8 cellular contexts compared by ENCODE assay signal in genomic region chr19:52570005-52570861, GRCh38. TPM values are rescaled to one million over a fixed set of nuclear protein-coding genes. Genes with fewer than 3 reads are reported as not detected.
DNase-seq lines count a peak whose midpoint lies in the region; ATAC-seq, FAIRE-seq and TF ChIP-seq lines count a peak whose summit lies in the region.

Gene ZNF701 (plus strand): TSS chr19:52570287. CDS start chr19:52574148, 3,861 bp downstream.

- H3K27ac Mint-ChIP-seq in CD4-positive, alpha-beta memory T cell: peak within 1 kb of the TSS; percentile 83 to 99 (median 97)
- H3K27ac Mint-ChIP-seq in nephron progenitor cell: peak within 1 kb of the TSS; percentile 96
- H3K27ac Mint-ChIP-seq in stimulated activated naive CD8-positive, alpha-beta T cell treated with anti-CD3 and anti-CD28 coated beads, Interleukin-15, Interleukin-2, amounts not matched to agents 100 ng/mL and 50 ng/mL, for 24 hours: peak within 1 kb of the TSS; percentile 93

- H3K27ac ChIP-seq in CD4-positive, alpha-beta memory T cell (ENCODE audit: low read depth, low read length): peak within 1 kb of the TSS; percentile 67

- no peaks in the 10 kb centered on the region for H3K27me3 Mint-ChIP-seq in CD4-positive, alpha-beta memory T cell
- peaks cover 6% of the 10 kb centered on the region for H3K27me3 Mint-ChIP-seq in nephron progenitor cell (ENCODE audit: low read depth, poor library complexity)
- H3K27me3 Mint-ChIP-seq in stimulated activated naive CD8-positive, alpha-beta T cell treated with anti-CD3 and anti-CD28 coated beads, Interleukin-15, Interleukin-2, amounts not matched to agents 100 ng/mL and 50 ng/mL, for 24 hours: no peaks in the 10 kb centered on the region

- peaks cover 16 to 41% (median 34%) of the 10 kb centered on the region in 4 donors for H3K4me1 Mint-ChIP-seq in CD4-positive, alpha-beta memory T cell
- peaks cover 37% of the 10 kb centered on the region for H3K4me1 Mint-ChIP-seq in nephron progenitor cell
- H3K4me1 Mint-ChIP-seq in stimulated activated naive CD8-positive, alpha-beta T cell treated with anti-CD3 and anti-CD28 coated beads, Interleukin-15, Interleukin-2, amounts not matched to agents 100 ng/mL and 50 ng/mL, for 24 hours (ENCODE audit: low read depth): peaks cover 32% of the 10 kb centered on the region

- H3K36me3 Mint-ChIP-seq in CD4-positive, alpha-beta memory T cell: peaks cover 49 to 56% of the 10 kb centered on the region in 2 donors
- H3K36me3 Mint-ChIP-seq in nephron progenitor cell (ENCODE audit: low read depth): peaks cover 42% of the 10 kb centered on the region
- peaks cover 65% of the 10 kb centered on the region for H3K36me3 Mint-ChIP-seq in stimulated activated naive CD8-positive, alpha-beta T cell treated with anti-CD3 and anti-CD28 coated beads, Interleukin-15, Interleukin-2, amounts not matched to agents 100 ng/mL and 50 ng/mL, for 24 hours (ENCODE audit: low read depth)

- intact Hi-C loops in CD4-positive, alpha-beta memory T cell (cut with micrococcal nuclease): loop anchor here (1.0 kb wide), 8 partner anchors 31 to 301 kb away; partner anchors contain the start of genes ZNF480, ZNF528, ZNF611 and ZNF766

- peaks cover 2 to 46% (median 30%) of the 10 kb centered on the region in 8 donors for H3K9me3 Mint-ChIP-seq in CD4-positive, alpha-beta memory T cell
- H3K9me3 Mint-ChIP-seq in nephron progenitor cell: peaks cover 11% of the 10 kb centered on the region
- peaks cover 42% of the 10 kb centered on the region for H3K9me3 Mint-ChIP-seq in stimulated activated naive CD8-positive, alpha-beta T cell treated with anti-CD3 and anti-CD28 coated beads, Interleukin-15, Interleukin-2, amounts not matched to agents 100 ng/mL and 50 ng/mL, for 24 hours

- no peak for TF ChIP-seq CTCF in nephron progenitor cell (IDR thresholded peaks at IDR 0.05)

- FAIRE-seq in HTR-8/SVneo (lab: Jason Lieb, UNC): peak; percentile 67

- peak within 1 kb of the TSS; percentile 91 to 98 (median 96) for H3K4me3 Mint-ChIP-seq in CD4-positive, alpha-beta memory T cell
- H3K4me3 Mint-ChIP-seq in nephron progenitor cell: peak within 1 kb of the TSS; percentile 96
- peak within 1 kb of the TSS; percentile 92 for H3K4me3 Mint-ChIP-seq in stimulated activated naive CD8-positive, alpha-beta T cell treated with anti-CD3 and anti-CD28 coated beads, Interleukin-15, Interleukin-2, amounts not matched to agents 100 ng/mL and 50 ng/mL, for 24 hours

- peak within 1 kb of the TSS; percentile 89 to 96 for H3K4me3 ChIP-seq in CD4-positive, alpha-beta memory T cell (ENCODE audit: low read length in 2 of 2)

- peaks cover 16% of the 10 kb centered on the region for H3K4me1 ChIP-seq in CD4-positive, alpha-beta memory T cell (ENCODE audit: insufficient read depth, low read length)

- peaks cover 27% of the 10 kb centered on the region for H3K36me3 ChIP-seq in CD4-positive, alpha-beta memory T cell (ENCODE audit: insufficient read depth, low read length)

- no peaks in the 10 kb centered on the region for H3K27me3 ChIP-seq in CD4-positive, alpha-beta memory T cell (ENCODE audit: insufficient read depth, low read length)

- peaks cover 0 to 10% of the 10 kb centered on the region in 2 donors for H3K9me3 ChIP-seq in CD4-positive, alpha-beta memory T cell (ENCODE audit: control insufficient read depth in 1 of 2, low read length in 2 of 2)

- POLR2A ChIA-PET in CD4-positive, alpha-beta memory T cell (lab: Charles Lee; ENCODE audit: partially characterized antibody): interaction anchor here (1.2 kb wide), 1 partner anchor 393 kb away, joined by 3 read pairs; no protein-coding TSS in a partner anchor

- peak; percentile 52 for ATAC-seq in GM19468 (IDR thresholded peaks at IDR 0.05; ENCODE audit: extremely low read depth, unreplicated experiment)

- CTCF ChIA-PET in CD4-positive, alpha-beta memory T cell (lab: Charles Lee; ENCODE audit: partially characterized antibody): no interaction called here

- peak; percentile 95 to 96 (median 95) for DNase-seq in CD4-positive, alpha-beta memory T cell
- DNase-seq in HTR-8/SVneo (ENCODE audit: insufficient read length, low spot score) (peak; percentile 68), RPMI7951 (ENCODE audit: low read depth) (peak; percentile 92), fibroblast of the conjunctiva (ENCODE audit: low read depth) (peak; percentile 82), nephron progenitor cell (peak; percentile 99)
- DNase-seq in activated effector memory CD4-positive, alpha-beta T cell treated with anti-CD3 and anti-CD28 coated beads, Interleukin-2, amount 50 U/mL, for 16 hours: peak; percentile 98

RNA-seq across cellular contexts. Expression of gene ZNF701, which starts in this region (rescaled TPM):
- total RNA-seq in CD4-positive, alpha-beta memory T cell: 10 to 100 TPM; 51.1 to 51.7 TPM
- polyA plus RNA-seq in CD4-positive, alpha-beta memory T cell: 10 to 100 TPM; 10.7 to 21.0 TPM
- 9.4 TPM in 2 replicates for total RNA-seq in RPMI7951 (2014; rRNA removed; shearing (Covaris generic))

Comparison
In these comparisons a context has a peak if more than half of its experiments do, and no peak if none do; other contexts are left out.
1. Peak in every context shown above with its lines: DNase-seq, ATAC-seq, H3K4me3 ChIP-seq and H3K27ac ChIP-seq.